ENCODE assay signal across 9 cellular contexts in the genomic region with DNA sequence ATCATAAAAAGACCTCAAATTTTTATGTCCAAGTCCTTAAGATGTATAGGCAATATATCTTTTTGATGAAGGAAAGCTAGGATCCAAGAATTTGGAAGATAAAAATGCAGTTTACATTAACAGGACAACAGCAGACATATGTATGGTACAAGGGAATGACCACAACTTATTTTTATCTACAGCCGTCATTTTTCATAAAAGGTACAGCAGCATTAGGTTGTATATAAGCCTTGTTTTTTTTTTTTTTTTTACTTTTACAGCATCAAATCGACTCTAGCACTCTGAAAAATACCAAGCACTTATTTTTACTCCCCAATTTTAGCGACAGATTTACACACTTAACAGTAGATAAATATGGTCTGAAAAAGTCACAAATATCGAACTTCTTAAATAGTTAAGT. TPM values are rescaled to one million over a fixed set of nuclear protein-coding genes. Genes with fewer than 3 reads are reported as not detected.
DNase-seq lines count a peak whose midpoint lies in the region; ATAC-seq and TF ChIP-seq lines count a peak whose summit lies in the region.
"Had no signal": no experiment of that assay in that cellular context is flagged by ENCODE, and none has a peak within 500 bp of the region (broad histone marks: within the 10 kb centered on the region; RNA-seq: fewer than 3 reads in every experiment).

No MANE protein-coding gene starts in this region.

- H3K4me3 Mint-ChIP-seq in stimulated activated naive CD8-positive, alpha-beta T cell treated with anti-CD3 and anti-CD28 coated beads, Interleukin-15, Interleukin-2, amounts not matched to agents 100 ng/mL and 50 ng/mL, for 24 hours = peak overlapping the region; percentile 100
- H3K4me3 Mint-ChIP-seq in mesothelial cell of epicardium = peak overlapping the region; percentile 87

- H3K36me3 ChIP-seq in body of pancreas (replicated peaks in 1 of 2; ENCODE audit: insufficient read depth in 1 of 2, low read depth in 2 of 2) = peaks cover 0 to 2% of the 10 kb centered on the region in 2 donors

- H3K4me3 ChIP-seq in body of pancreas = peak overlapping the region in 1 of 2 donors; percentile 66

- no peaks in the 10 kb centered on the region for H3K9me3 ChIP-seq in body of pancreas

- H3K27me3 ChIP-seq in body of pancreas = no peaks in the 10 kb centered on the region

- peaks cover 64% of the 10 kb centered on the region for H3K4me1 Mint-ChIP-seq in stimulated activated naive CD8-positive, alpha-beta T cell treated with anti-CD3 and anti-CD28 coated beads, Interleukin-15, Interleukin-2, amounts not matched to agents 100 ng/mL and 50 ng/mL, for 24 hours (ENCODE audit: low read depth)
- peaks cover 58% of the 10 kb centered on the region for H3K4me1 Mint-ChIP-seq in mesothelial cell of epicardium

- ATAC-seq in stimulated activated naive CD8-positive, alpha-beta T cell treated with anti-CD3 and anti-CD28 coated beads, Interleukin-15, Interleukin-2, amounts not matched to agents 100 U/mL and 50 U/mL, for 24 hours = no peak
- ATAC-seq in body of pancreas (no peak), HG03095 (IDR thresholded peaks at IDR 0.05; ENCODE audit: unreplicated experiment) (no peak), HG02973 (IDR thresholded peaks at IDR 0.05; ENCODE audit: unreplicated experiment) (no peak)

- peaks cover 53% of the 10 kb centered on the region for H3K4me1 ChIP-seq in body of pancreas

- TF ChIP-seq POLR2A in body of pancreas (IDR thresholded peaks at IDR 0.05) = no peak

- TF ChIP-seq CTCF in body of pancreas (IDR thresholded peaks at IDR 0.05) (no peak), mesothelial cell of epicardium (IDR thresholded peaks at IDR 0.05; ENCODE audit: unreplicated experiment) (no peak)

- intact Hi-C loops in body of pancreas (cut with DNase I) = no loop called here

- H3K36me3 Mint-ChIP-seq in stimulated activated naive CD8-positive, alpha-beta T cell treated with anti-CD3 and anti-CD28 coated beads, Interleukin-15, Interleukin-2, amounts not matched to agents 100 ng/mL and 50 ng/mL, for 24 hours (ENCODE audit: low read depth) = peaks cover 55% of the 10 kb centered on the region
- peaks cover 12% of the 10 kb centered on the region for H3K36me3 Mint-ChIP-seq in mesothelial cell of epicardium

- WGBS in body of pancreas, 2 donors = 0 to 1% methylated on average over 4 of the region's 4 CpGs

- peak overlapping the region in 3 of 4 donors; percentile 42 to 97 (median 96) for H3K27ac ChIP-seq in body of pancreas

- H3K27me3 Mint-ChIP-seq in stimulated activated naive CD8-positive, alpha-beta T cell treated with anti-CD3 and anti-CD28 coated beads, Interleukin-15, Interleukin-2, amounts not matched to agents 100 ng/mL and 50 ng/mL, for 24 hours = no peaks in the 10 kb centered on the region
- H3K27me3 Mint-ChIP-seq in mesothelial cell of epicardium (ENCODE audit: low read depth) = no peaks in the 10 kb centered on the region

- H3K9me3 Mint-ChIP-seq in stimulated activated naive CD8-positive, alpha-beta T cell treated with anti-CD3 and anti-CD28 coated beads, Interleukin-15, Interleukin-2, amounts not matched to agents 100 ng/mL and 50 ng/mL, for 24 hours = no peaks in the 10 kb centered on the region
- no peaks in the 10 kb centered on the region for H3K9me3 Mint-ChIP-seq in mesothelial cell of epicardium

- DNase-seq in stimulated activated naive CD8-positive, alpha-beta T cell treated with anti-CD3 and anti-CD28 coated beads, Interleukin-15, Interleukin-2, amounts not matched to agents 100 U/mL and 50 U/mL, for 24 hours = no peak
- DNase-seq in body of pancreas = no peak
- no peak for DNase-seq in mesothelial cell of epicardium (ENCODE audit: low spot score in 2 of 2, unreplicated experiment in 2 of 2)
- no peak for DNase-seq in NCI-H1092 (lab: John Stamatoyannopoulos, UW)
- DNase-seq in occipital lobe (lab: John Stamatoyannopoulos, UW) = no peak
- DNase-seq: anterior cingulate cortex had no signal

- H3K27ac Mint-ChIP-seq in stimulated activated naive CD8-positive, alpha-beta T cell treated with anti-CD3 and anti-CD28 coated beads, Interleukin-15, Interleukin-2, amounts not matched to agents 100 ng/mL and 50 ng/mL, for 24 hours = peak overlapping the region; percentile 97
- peak overlapping the region; percentile 93 for H3K27ac Mint-ChIP-seq in mesothelial cell of epicardium

RNA-seq across cellular contexts. Expression of a gene that starts 1.3 kb away (rescaled TPM):
- total RNA-seq in body of pancreas (10 to 100 TPM; 61.5 to 89.7 TPM), mesothelial cell of epicardium (201 to 216 TPM (median 208 TPM) in 3 replicates), occipital lobe (135 TPM)

RNA-seq across cellular contexts. Expression of a gene that starts 19.2 kb away (rescaled TPM):
- total RNA-seq in body of pancreas (10 to 100 TPM; 54.4 to 64.6 TPM), mesothelial cell of epicardium (134 to 150 TPM (median 149 TPM) in 3 replicates), occipital lobe (98.7 TPM)
